In genomic region chr10:28839600-28840007, GRCh38 we compare ENCODE assay signal across 13 cellular contexts.
DNase-seq lines count a peak whose midpoint lies in the region; ATAC-seq, FAIRE-seq and TF ChIP-seq lines count a peak whose summit lies in the region.
"Had no signal": no experiment of that assay in that cellular context is flagged by ENCODE, and none has a peak within 500 bp of the region (broad histone marks: within the 10 kb centered on the region; RNA-seq: fewer than 3 reads in every experiment).

No MANE protein-coding gene starts in this region.

- TF ChIP-seq CTCF in endothelial cell of umbilical vein (IDR thresholded peaks at IDR 0.05; ENCODE audit: extremely low read depth in 1 of 2, insufficient read depth in 1 of 2, low read depth in 1 of 2, low read length in 2 of 2) = no peak
- TF ChIP-seq CTCF in CD8-positive, alpha-beta T cell (IDR thresholded peaks at IDR 0.05) = no peak

- H3K4me1 ChIP-seq in endothelial cell of umbilical vein (ENCODE audit: control insufficient read depth, extremely low read depth, insufficient read depth, low read length) (peaks cover 9% of the 10 kb centered on the region), mesodermal cell (ENCODE audit: control insufficient read depth, insufficient read depth, low read length, poor library complexity, severe bottlenecking) (peaks cover 30% of the 10 kb centered on the region)
- no peaks in the 10 kb centered on the region for H3K4me1 ChIP-seq in CD8-positive, alpha-beta T cell (ENCODE audit: insufficient read depth, low read length)

- H3K27me3 Mint-ChIP-seq in CD8-positive, alpha-beta T cell (ENCODE audit: low read depth) = peaks cover 9% of the 10 kb centered on the region

- POLR2A ChIA-PET in endothelial cell of umbilical vein (lab: Charles Lee) = no interaction called here
- POLR2A ChIA-PET in CD8-positive, alpha-beta T cell (lab: Charles Lee) = no interaction called here

- peak overlapping the region; percentile 43 for H2AFZ ChIP-seq in endothelial cell of umbilical vein (ENCODE audit: low read depth, low read length)

- 36 to 39% methylated on average over 6 of the region's 6 CpGs for WGBS in mesodermal cell (ENCODE audit: insufficient coverage in 2 of 2), 2 experiments

- DNase-seq in DMS153 treated with DMSO at 0.1 percent for 48 hours (lab: John Stamatoyannopoulos, UW; ENCODE audit: unreplicated experiment) (peak; percentile 46), NCI-H69 (lab: John Stamatoyannopoulos, UW) (peak; percentile 90), endothelial cell of umbilical vein (ENCODE audit: low read depth, low spot score) (peak; percentile 60)
- DNase-seq in stimulated activated CD4-positive, alpha-beta T cell treated with anti-CD3 and anti-CD28 coated beads, Interleukin-4, amount 100 ng/mL, for 1 hour = no peak
- DNase-seq in CD8-positive, alpha-beta T cell = no peak
- DNase-seq: activated T-cell treated with anti-CD3 and anti-CD28 coated beads, Interleukin-2, amount 50 U/mL, for 4 hours; CD4-positive, alpha-beta T cell; NCI-H446; T-helper 17 cell had no signal

- H3K9me3 ChIP-seq in endothelial cell of umbilical vein (replicated peaks; ENCODE audit: control insufficient read depth, insufficient read depth, low read length) = no peaks in the 10 kb centered on the region
- H3K9me3 ChIP-seq in mesodermal cell (ENCODE audit: control insufficient read depth, low read length) = peaks cover 11% of the 10 kb centered on the region
- H3K9me3 ChIP-seq in CD8-positive, alpha-beta T cell (ENCODE audit: low read length) = peaks cover 5% of the 10 kb centered on the region

- H3K4me3 Mint-ChIP-seq in CD8-positive, alpha-beta T cell = no peak overlapping the region
- H3K4me3 Mint-ChIP-seq: activated T-cell treated with anti-CD3 and anti-CD28 coated beads, Interleukin-2, amount 50 U/mL, for 4 hours; CD4-positive, alpha-beta T cell; T-helper 17 cell had no signal

- H3K27me3 ChIP-seq in endothelial cell of umbilical vein (ENCODE audit: control insufficient read depth in 2 of 2, insufficient read depth in 2 of 2, low read length in 2 of 2) = peaks cover 0 to 3% of the 10 kb centered on the region in 2 experiments
- H3K27me3 ChIP-seq in CD8-positive, alpha-beta T cell (ENCODE audit: insufficient read depth, low read length) = peaks cover 3% of the 10 kb centered on the region

- no peaks in the 10 kb centered on the region for H3K36me3 Mint-ChIP-seq in CD8-positive, alpha-beta T cell

- no peak for FAIRE-seq in endothelial cell of umbilical vein (lab: Jason Lieb, UNC)

- H3K4me3 ChIP-seq in endothelial cell of umbilical vein (replicated peaks in 1 of 3; ENCODE audit: insufficient read depth in 1 of 3, low read depth in 1 of 3, low read length in 3 of 3) (peak overlapping the region in 1 of 3 experiments; percentile 24), mesodermal cell (ENCODE audit: extremely low read depth, insufficient read depth, low read length, poor library complexity, severe bottlenecking) (no peak overlapping the region)
- no peak overlapping the region for H3K4me3 ChIP-seq in CD8-positive, alpha-beta T cell (ENCODE audit: low read depth, low read length)
- H3K4me3 ChIP-seq: lung had no signal

- no peaks in the 10 kb centered on the region for H3K79me2 ChIP-seq in endothelial cell of umbilical vein (ENCODE audit: control insufficient read depth, insufficient read depth, low read length)

- H3K27ac ChIP-seq in endothelial cell of umbilical vein (ENCODE audit: insufficient read depth, low read depth, low read length) (no peak overlapping the region), mesodermal cell (ENCODE audit: low read depth, low read length, severe bottlenecking) (peak overlapping the region; percentile 80)
- H3K27ac ChIP-seq in CD8-positive, alpha-beta T cell (ENCODE audit: low read depth, low read length) = no peak overlapping the region

- no TSS peak for BruUV-seq in endothelial cell of umbilical vein (replicated peaks; lab: Mats Ljungman, UMichigan)

- H3K27ac Mint-ChIP-seq in CD8-positive, alpha-beta T cell = no peak overlapping the region
- H3K27ac Mint-ChIP-seq: CD4-positive, alpha-beta T cell; T-helper 17 cell had no signal

- dilution Hi-C loops in endothelial cell of umbilical vein (cut with MboI; ENCODE audit: extremely low pct_ligation_motif_present, low sequenced_read_pairs) = no loop called here

- H3K9me1 ChIP-seq in endothelial cell of umbilical vein (replicated peaks; ENCODE audit: control insufficient read depth, extremely low read depth, insufficient read depth, low read length) = peaks cover 2% of the 10 kb centered on the region

- CTCF ChIA-PET in endothelial cell of umbilical vein (lab: Charles Lee) = no interaction called here
- CTCF ChIA-PET in CD8-positive, alpha-beta T cell (lab: Charles Lee) = no interaction called here

- no peak for ATAC-seq in GM18511 (IDR thresholded peaks at IDR 0.05; ENCODE audit: unreplicated experiment)
- ATAC-seq in HG03565 (IDR thresholded peaks at IDR 0.05; ENCODE audit: unreplicated experiment) = no peak
- ATAC-seq in CD8-positive, alpha-beta T cell = no peak
- ATAC-seq: activated T-cell treated with anti-CD3 and anti-CD28 coated beads, Interleukin-2, amount 50 U/mL, for 4 hours; T-helper 17 cell had no signal

- H3K4me1 Mint-ChIP-seq in CD8-positive, alpha-beta T cell (ENCODE audit: low read depth) = no peaks in the 10 kb centered on the region
- H3K4me1 Mint-ChIP-seq: T-helper 17 cell had no signal

- H3K9me3 Mint-ChIP-seq in CD8-positive, alpha-beta T cell = no peaks in the 10 kb centered on the region
- H3K9me3 Mint-ChIP-seq: activated T-cell treated with anti-CD3 and anti-CD28 coated beads, Interleukin-2, amount 50 U/mL, for 4 hours; CD4-positive, alpha-beta T cell had no signal

- peak overlapping the region; percentile 19 for H3K4me2 ChIP-seq in endothelial cell of umbilical vein (ENCODE audit: insufficient read depth, low read length)

- TF ChIP-seq POLR2A in endothelial cell of umbilical vein (IDR thresholded peaks at IDR 0.05; ENCODE audit: low read depth, low read length) = no peak

- H3K36me3 ChIP-seq in endothelial cell of umbilical vein (ENCODE audit: control insufficient read depth in 2 of 2, extremely low read depth in 1 of 2, insufficient read depth in 2 of 2, low read length in 2 of 2) (no peaks in the 10 kb centered on the region), mesodermal cell (ENCODE audit: control insufficient read depth, insufficient read depth, low read length) (no peaks in the 10 kb centered on the region)
- no peaks in the 10 kb centered on the region for H3K36me3 ChIP-seq in CD8-positive, alpha-beta T cell (ENCODE audit: insufficient read depth, low read length)

- no peak overlapping the region for H3K9ac ChIP-seq in endothelial cell of umbilical vein (replicated peaks; ENCODE audit: extremely low read depth, insufficient read depth, low read length)

- intact Hi-C loops in endothelial cell of umbilical vein (cut with micrococcal nuclease) = loop anchor here (1.0 kb wide), 1 partner anchor 118 kb away; no protein-coding TSS in a partner anchor
- intact Hi-C loops in CD8-positive, alpha-beta T cell (cut with DNase I, micrococcal nuclease) = no loop called here

- no peaks in the 10 kb centered on the region for H4K20me1 ChIP-seq in endothelial cell of umbilical vein (replicated peaks; ENCODE audit: control insufficient read depth, extremely low read depth, insufficient read depth, low read length)

TF ChIP-seq in endothelial cell of umbilical vein, 7 proteins besides CTCF, POLR2A, EP300 and RAD21:
- TF ChIP-seq EZH2 (IDR thresholded peaks at IDR 0.05; ENCODE audit: borderline replicate concordance, low read depth, low read length, severe bottlenecking) (no peak), JUN (IDR thresholded peaks at IDR 0.05; ENCODE audit: borderline replicate concordance, insufficient read depth, insufficient read length, low read depth) (no peak), MYC (IDR thresholded peaks at IDR 0.05; ENCODE audit: low read depth, low read length) (no peak), GATA2 (IDR thresholded peaks at IDR 0.05; ENCODE audit: insufficient read depth, insufficient read length, low read depth, low read length) (peak; percentile 61), FOS (IDR thresholded peaks at IDR 0.05; ENCODE audit: borderline replicate concordance, insufficient read depth, low read length) (no peak), POLR2AphosphoS5 (IDR thresholded peaks at IDR 0.05; ENCODE audit: insufficient read depth, low read depth, low read length) (no peak)
- TF ChIP-seq, protein P1, sequence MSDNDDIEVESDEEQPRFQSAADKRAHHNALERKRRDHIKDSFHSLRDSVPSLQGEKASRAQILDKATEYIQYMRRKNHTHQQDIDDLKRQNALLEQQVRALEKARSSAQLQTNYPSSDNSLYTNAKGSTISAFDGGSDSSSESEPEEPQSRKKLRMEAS (IDR thresholded peaks at IDR 0.05; ENCODE audit: insufficient read depth, insufficient read length) = no peak

Comparison
In these comparisons a context has a peak if more than half of its experiments do, and no peak if none do; other contexts are left out.
1. DNase-seq: peak in DMS153 treated with DMSO at 0.1 percent for 48 hours (single experiment), NCI-H69 (single experiment) and endothelial cell of umbilical vein (single experiment); none in stimulated activated CD4-positive, alpha-beta T cell treated with anti-CD3 and anti-CD28 coated beads, Interleukin-4, amount 100 ng/mL, for 1 hour (single experiment) and CD8-positive, alpha-beta T cell (0 of 7).